Comparison of ENCODE assay signal across 9 cellular contexts in the genomic region with DNA sequence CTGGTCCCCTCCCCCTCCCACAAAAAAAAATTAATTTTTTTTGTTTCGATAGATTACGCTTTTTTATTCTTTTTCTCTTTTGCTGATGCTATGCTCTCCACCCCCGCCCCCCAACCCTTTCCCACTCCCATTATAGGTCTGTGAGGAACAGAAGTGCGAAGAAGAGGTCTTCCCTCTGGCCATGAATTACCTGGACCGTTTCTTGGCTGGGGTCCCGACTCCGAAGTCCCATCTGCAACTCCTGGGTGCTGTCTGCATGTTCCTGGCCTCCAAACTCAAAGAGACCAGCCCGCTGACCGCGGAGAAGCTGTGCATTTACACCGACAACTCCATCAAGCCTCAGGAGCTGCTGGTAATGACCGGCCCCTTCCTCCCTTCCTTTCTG. TPM values are rescaled to one million over a fixed set of nuclear protein-coding genes. Genes with fewer than 3 reads are reported as not detected.
A peak's percentile ranks its signal among the peaks of the same experiment; 100 is the strongest.
DNase-seq lines count a peak whose midpoint lies in the region; ATAC-seq and TF ChIP-seq lines count a peak whose summit lies in the region.
"Had no signal": no experiment of that assay in that cellular context is flagged by ENCODE, and none has a peak within 500 bp of the region (broad histone marks: within the 10 kb centered on the region; RNA-seq: fewer than 3 reads in every experiment).

No MANE protein-coding gene starts in this region.

- peak overlapping the region; percentile 80 for H3K4me3 ChIP-seq in GM12875 (ENCODE audit: low read depth, low read length)
- H3K4me3 ChIP-seq in gastroesophageal sphincter, result peak overlapping the region; percentile 92 to 99

- POLR2A ChIA-PET in activated CD4-positive, alpha-beta memory T cell treated with anti-CD3 and anti-CD28 coated beads for 36 hours (lab: Charles Lee), result interaction anchor here (0.9 to 12.3 kb wide), 12 partner anchors 12 to 307 kb away, joined by 3 to 205 read pairs (median 5); no protein-coding TSS in a partner anchor

- H3K4me1 ChIP-seq in gastroesophageal sphincter, result peaks cover 5 to 74% (median 46%) of the 10 kb centered on the region in 3 donors

- no peaks in the 10 kb centered on the region for H3K9me3 Mint-ChIP-seq in activated CD4-positive, alpha-beta memory T cell treated with anti-CD3 and anti-CD28 coated beads for 36 hours

- H3K36me3 ChIP-seq in gastroesophageal sphincter, result peaks cover 0 to 28% of the 10 kb centered on the region in 2 donors

- 11% methylated on average over 11 of the region's 12 CpGs; no CpG with 5 or more reads in 1 of the 2 donors for WGBS in gastroesophageal sphincter (ENCODE audit: low coverage in 1 of 2), 2 donors

- CTCF ChIA-PET in activated CD4-positive, alpha-beta memory T cell treated with anti-CD3 and anti-CD28 coated beads for 36 hours (lab: Charles Lee), result interaction anchor here (0.8 to 5.8 kb wide), 33 partner anchors 8 to 402 kb away, joined by 3 to 153 read pairs (median 12); a partner anchor contains a TSS

- intact Hi-C loops in activated CD4-positive, alpha-beta memory T cell treated with anti-CD3 and anti-CD28 coated beads for 36 hours (cut with micrococcal nuclease), result loop anchor here (1.0 kb wide), 1 partner anchor 169 kb away; no protein-coding TSS in a partner anchor

- peaks cover 61% of the 10 kb centered on the region for H3K36me3 Mint-ChIP-seq in activated CD4-positive, alpha-beta memory T cell treated with anti-CD3 and anti-CD28 coated beads for 36 hours

- H3K27ac Mint-ChIP-seq in activated CD4-positive, alpha-beta memory T cell treated with anti-CD3 and anti-CD28 coated beads for 36 hours, result peak overlapping the region; percentile 99

- TF ChIP-seq POLR2A in gastroesophageal sphincter (IDR thresholded peaks at IDR 0.05), result no peak

- no peak for TF ChIP-seq CTCF in GM12875 (IDR thresholded peaks at IDR 0.05; ENCODE audit: borderline replicate concordance, insufficient read depth, low read depth, low read length)
- TF ChIP-seq CTCF in gastroesophageal sphincter (IDR thresholded peaks at IDR 0.05), result no peak

- no peaks in the 10 kb centered on the region for H3K9me3 ChIP-seq in gastroesophageal sphincter

- TF ChIP-seq EP300 in gastroesophageal sphincter (IDR thresholded peaks at IDR 0.05), result no peak

- H3K4me3 Mint-ChIP-seq in activated CD4-positive, alpha-beta memory T cell treated with anti-CD3 and anti-CD28 coated beads for 36 hours, result peak overlapping the region; percentile 97

- peaks cover 49% of the 10 kb centered on the region for H3K4me1 Mint-ChIP-seq in activated CD4-positive, alpha-beta memory T cell treated with anti-CD3 and anti-CD28 coated beads for 36 hours (ENCODE audit: low read depth)

- ATAC-seq in gastroesophageal sphincter, result no peak

- H3K27me3 Mint-ChIP-seq in activated CD4-positive, alpha-beta memory T cell treated with anti-CD3 and anti-CD28 coated beads for 36 hours, result no peaks in the 10 kb centered on the region

- DNase-seq in activated CD4-positive, alpha-beta memory T cell treated with anti-CD3 and anti-CD28 coated beads for 36 hours, result no peak
- DNase-seq in retina (peak; percentile 65), SHP77 (lab: John Stamatoyannopoulos, UW) (no peak), DMS 273 (lab: John Stamatoyannopoulos, UW; ENCODE audit: unreplicated experiment) (no peak), EL (no peak), NCI-H524 (lab: John Stamatoyannopoulos, UW) (no peak)
- DNase-seq: activated CD4-positive, alpha-beta T cell treated with anti-CD3 and anti-CD28 coated beads, Interleukin-2, amount 50 U/mL, for 4 hours had no signal

- peaks cover 5% of the 10 kb centered on the region for H3K27me3 ChIP-seq in gastroesophageal sphincter

- peak overlapping the region; percentile 88 to 98 (median 96) for H3K27ac ChIP-seq in gastroesophageal sphincter

RNA-seq across cellular contexts. Expression of a gene that starts 2.3 kb away (rescaled TPM):
- total RNA-seq in activated CD4-positive, alpha-beta memory T cell treated with anti-CD3 and anti-CD28 coated beads for 36 hours, result 100 to 1,000 TPM; 255 to 261 TPM
- total RNA-seq in gastroesophageal sphincter, result 100 to 1,000 TPM; 106 to 149 (median 136) TPM

RNA-seq across cellular contexts. Expression of a gene that starts 45.2 kb away (rescaled TPM):
- 10 to 100 TPM; 12.0 to 13.6 TPM for total RNA-seq in activated CD4-positive, alpha-beta memory T cell treated with anti-CD3 and anti-CD28 coated beads for 36 hours
- 10 to 100 TPM in 2 of 4 donors, 1 to 10 TPM in 2; 4.6 to 10.5 (median 8.5) TPM for total RNA-seq in gastroesophageal sphincter
